In the genomic region with DNA sequence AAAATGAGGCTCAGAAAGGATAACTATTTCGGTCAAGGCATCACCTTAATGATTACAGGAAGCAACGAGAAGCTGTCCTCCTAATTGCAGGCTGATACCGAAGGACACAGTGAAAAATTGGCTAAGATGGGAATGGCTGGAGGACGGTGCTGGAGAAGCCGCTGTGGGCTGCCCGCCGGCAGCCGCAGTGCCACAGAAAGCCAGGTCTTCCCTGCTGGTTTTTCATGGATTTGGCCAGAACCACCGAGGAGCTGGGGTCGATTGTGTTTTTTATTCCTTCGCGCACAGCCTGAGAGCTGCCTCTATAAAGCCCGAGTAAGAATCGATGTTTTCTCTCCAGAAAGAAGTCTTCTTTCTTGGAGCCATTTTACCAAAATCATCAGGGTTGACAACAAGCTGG, we compare ENCODE assay signal across 32 cellular contexts.
"Had no signal": no experiment of that assay in that cellular context is flagged by ENCODE, and none has a peak within 500 bp of the region (broad histone marks: within the 10 kb centered on the region; RNA-seq: fewer than 3 reads in every experiment).

No MANE protein-coding gene starts in this region.

- H3K4me1 Mint-ChIP-seq: memory B cell; stimulated activated naive CD8-positive, alpha-beta T cell treated with anti-CD3 and anti-CD28 coated beads, Interleukin-15, amount 100 ng/mL, for 72 hours had no signal

- ATAC-seq: esophagus mucosa; gastrocnemius medialis; left cardiac atrium; lower lobe of right lung; mucosa of descending colon; natural killer cell treated with Interleukin-12 subunit alpha and Interleukin-12 subunit beta and Interleukin-15 and Interleukin-18, amount 100 ng/mL, for 72 hours; sciatic nerve; stimulated activated naive CD8-positive, alpha-beta T cell treated with anti-CD3 and anti-CD28 coated beads, Interleukin-15, amount 100 ng/mL, for 72 hours; upper lobe of right lung had no signal

- H3K27me3 ChIP-seq: colonic mucosa, right atrium auricular region, uterus had no signal

- H3K36me3 ChIP-seq: colonic mucosa, gastrocnemius medialis, left ventricle myocardium inferior, lower lobe of right lung, prostate gland, right atrium auricular region, suprapubic skin, transverse colon, upper lobe of right lung, uterus had no signal

- H3K79me2 ChIP-seq: hepatocyte had no signal

- H3K27ac ChIP-seq: colonic mucosa, epithelial cell of prostate, gastrocnemius medialis, hepatocyte, left ventricle myocardium inferior, lower lobe of right lung, prostate gland, right atrium auricular region, suprapubic skin, transverse colon, upper lobe of right lung, uterus had no signal

- H3K4me3 ChIP-seq: colonic mucosa, gastrocnemius medialis, hepatocyte, left ventricle myocardium inferior, lower lobe of right lung, mucosa of descending colon, prostate gland, right atrium auricular region, smooth muscle cell, suprapubic skin, transverse colon, upper lobe of right lung, uterus had no signal

- H3K36me3 Mint-ChIP-seq: memory B cell; mesothelial cell of epicardium; naive B cell; natural killer cell treated with Interleukin-12 subunit alpha and Interleukin-12 subunit beta and Interleukin-15 and Interleukin-18, amount 100 ng/mL, for 72 hours had no signal

- H3K4me1 ChIP-seq: colonic mucosa, gastrocnemius medialis, left ventricle myocardium inferior, lower lobe of right lung, prostate gland, right atrium auricular region, transverse colon, upper lobe of right lung, uterus had no signal

- H3K4me3 Mint-ChIP-seq: dendritic cell treated with granulocyte-macrophage colony-stimulating factor and Interleukin-4, amounts not matched to agents 40 ng/mL and 50 ng/mL, for 4 days; endodermal cell; memory B cell; mesothelial cell of epicardium; natural killer cell treated with Interleukin-12 subunit alpha and Interleukin-12 subunit beta and Interleukin-15 and Interleukin-18, amount 100 ng/mL, for 72 hours; neural crest cell; stimulated activated naive CD8-positive, alpha-beta T cell treated with anti-CD3 and anti-CD28 coated beads, Interleukin-15, amount 100 ng/mL, for 72 hours had no signal

- H3K27ac Mint-ChIP-seq: dendritic cell treated with granulocyte-macrophage colony-stimulating factor and Interleukin-4, amounts not matched to agents 40 ng/mL and 50 ng/mL, for 4 days; endodermal cell; memory B cell; mesothelial cell of epicardium; naive B cell; natural killer cell treated with Interleukin-12 subunit alpha and Interleukin-12 subunit beta and Interleukin-15 and Interleukin-18, amount 100 ng/mL, for 72 hours; stimulated activated naive CD8-positive, alpha-beta T cell treated with anti-CD3 and anti-CD28 coated beads, Interleukin-15, amount 100 ng/mL, for 72 hours had no signal

- H3K4me2 ChIP-seq: hepatocyte, smooth muscle cell had no signal

- DNase-seq: colonic mucosa; effector CD8-positive, alpha-beta T cell; foreskin fibroblast; gastrocnemius medialis; left cardiac atrium; left ventricle myocardium inferior; lower lobe of right lung; mucosa of descending colon; naive B cell; stimulated activated CD4-positive, alpha-beta T cell treated with anti-CD3 and anti-CD28 coated beads, Interleukin-12 subunit alpha, Interleukin-12 subunit beta, amount 100 ng/mL, for 4 hours; stimulated activated CD4-positive, alpha-beta T cell treated with anti-CD3 and anti-CD28 coated beads, Interleukin-1b, Interleukin-23, amount 100 ng/mL, for 48 hours; stimulated activated CD4-positive, alpha-beta T cell treated with anti-CD3 and anti-CD28 coated beads, Interleukin-4, amount 100 ng/mL, for 1 hour; stimulated activated CD8-positive, alpha-beta memory T cell treated with anti-CD3 and anti-CD28 coated beads, Interleukin-4, amount 100 ng/mL, for 48 hours; stimulated activated naive CD4-positive, alpha-beta T cell; stimulated activated naive CD8-positive, alpha-beta T cell treated with anti-CD3 and anti-CD28 coated beads, Interleukin-15, amount 100 ng/mL, for 72 hours; transverse colon; upper lobe of right lung; uterus had no signal

- H3K9me3 ChIP-seq: colonic mucosa, gastrocnemius medialis, left ventricle myocardium inferior, lower lobe of right lung, mucosa of descending colon, prostate gland, right atrium auricular region, suprapubic skin, transverse colon, upper lobe of right lung, uterus had no signal

- H3K9me3 Mint-ChIP-seq: dendritic cell treated with granulocyte-macrophage colony-stimulating factor and Interleukin-4, amounts not matched to agents 40 ng/mL and 50 ng/mL, for 4 days; endodermal cell; memory B cell; mesothelial cell of epicardium; naive B cell; natural killer cell treated with Interleukin-12 subunit alpha and Interleukin-12 subunit beta and Interleukin-15 and Interleukin-18, amount 100 ng/mL, for 72 hours; neural crest cell; stimulated activated naive CD8-positive, alpha-beta T cell treated with anti-CD3 and anti-CD28 coated beads, Interleukin-15, amount 100 ng/mL, for 72 hours had no signal
